In the genomic region with DNA sequence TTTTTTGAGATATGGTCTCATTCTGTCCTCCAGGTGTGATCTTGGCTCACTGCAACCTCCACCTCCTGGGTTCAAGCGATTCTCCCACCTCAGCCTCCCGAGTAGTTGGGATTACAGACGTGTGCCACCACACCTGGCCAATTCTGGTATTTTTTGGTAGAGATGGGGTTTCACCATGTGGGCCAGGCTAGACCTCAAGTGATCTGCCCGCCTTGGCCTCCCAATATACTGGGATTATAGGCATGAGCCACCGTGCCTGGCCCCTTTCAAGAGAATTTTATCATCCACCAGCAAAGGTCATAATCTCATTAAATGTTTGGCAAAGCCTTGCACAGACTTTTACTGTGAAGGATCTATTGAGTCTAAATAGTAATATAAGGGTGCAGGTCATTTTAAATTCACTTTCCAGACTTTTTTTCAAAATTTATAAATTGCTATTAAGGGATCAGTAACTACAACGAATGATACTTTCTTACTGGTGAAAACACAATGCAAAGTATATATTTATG, we compare ENCODE assay signal across 1 cellular context.
TF ChIP-seq lines count a peak whose summit lies in the region.

No MANE protein-coding gene starts in this region.

TF ChIP-seq in HCT116, 20 proteins besides CTCF, POLR2A, EP300 and RAD21:
- TF ChIP-seq, protein P1, sequence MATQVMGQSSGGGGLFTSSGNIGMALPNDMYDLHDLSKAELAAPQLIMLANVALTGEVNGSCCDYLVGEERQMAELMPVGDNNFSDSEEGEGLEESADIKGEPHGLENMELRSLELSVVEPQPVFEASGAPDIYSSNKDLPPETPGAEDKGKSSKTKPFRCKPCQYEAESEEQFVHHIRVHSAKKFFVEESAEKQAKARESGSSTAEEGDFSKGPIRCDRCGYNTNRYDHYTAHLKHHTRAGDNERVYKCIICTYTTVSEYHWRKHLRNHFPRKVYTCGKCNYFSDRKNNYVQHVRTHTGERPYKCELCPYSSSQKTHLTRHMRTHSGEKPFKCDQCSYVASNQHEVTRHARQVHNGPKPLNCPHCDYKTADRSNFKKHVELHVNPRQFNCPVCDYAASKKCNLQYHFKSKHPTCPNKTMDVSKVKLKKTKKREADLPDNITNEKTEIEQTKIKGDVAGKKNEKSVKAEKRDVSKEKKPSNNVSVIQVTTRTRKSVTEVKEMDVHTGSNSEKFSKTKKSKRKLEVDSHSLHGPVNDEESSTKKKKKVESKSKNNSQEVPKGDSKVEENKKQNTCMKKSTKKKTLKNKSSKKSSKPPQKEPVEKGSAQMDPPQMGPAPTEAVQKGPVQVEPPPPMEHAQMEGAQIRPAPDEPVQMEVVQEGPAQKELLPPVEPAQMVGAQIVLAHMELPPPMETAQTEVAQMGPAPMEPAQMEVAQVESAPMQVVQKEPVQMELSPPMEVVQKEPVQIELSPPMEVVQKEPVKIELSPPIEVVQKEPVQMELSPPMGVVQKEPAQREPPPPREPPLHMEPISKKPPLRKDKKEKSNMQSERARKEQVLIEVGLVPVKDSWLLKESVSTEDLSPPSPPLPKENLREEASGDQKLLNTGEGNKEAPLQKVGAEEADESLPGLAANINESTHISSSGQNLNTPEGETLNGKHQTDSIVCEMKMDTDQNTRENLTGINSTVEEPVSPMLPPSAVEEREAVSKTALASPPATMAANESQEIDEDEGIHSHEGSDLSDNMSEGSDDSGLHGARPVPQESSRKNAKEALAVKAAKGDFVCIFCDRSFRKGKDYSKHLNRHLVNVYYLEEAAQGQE (IDR thresholded peaks at IDR 0.05; ENCODE audit: low read depth), result no peak
- TF ChIP-seq ELF1 (IDR thresholded peaks at IDR 0.05; ENCODE audit: borderline replicate concordance, low read depth) (no peak), EGR1 (IDR thresholded peaks at IDR 0.05; ENCODE audit: low read depth) (no peak), FOSL1 (IDR thresholded peaks at IDR 0.05; ENCODE audit: low read depth) (no peak)
- TF ChIP-seq, protein P2, sequence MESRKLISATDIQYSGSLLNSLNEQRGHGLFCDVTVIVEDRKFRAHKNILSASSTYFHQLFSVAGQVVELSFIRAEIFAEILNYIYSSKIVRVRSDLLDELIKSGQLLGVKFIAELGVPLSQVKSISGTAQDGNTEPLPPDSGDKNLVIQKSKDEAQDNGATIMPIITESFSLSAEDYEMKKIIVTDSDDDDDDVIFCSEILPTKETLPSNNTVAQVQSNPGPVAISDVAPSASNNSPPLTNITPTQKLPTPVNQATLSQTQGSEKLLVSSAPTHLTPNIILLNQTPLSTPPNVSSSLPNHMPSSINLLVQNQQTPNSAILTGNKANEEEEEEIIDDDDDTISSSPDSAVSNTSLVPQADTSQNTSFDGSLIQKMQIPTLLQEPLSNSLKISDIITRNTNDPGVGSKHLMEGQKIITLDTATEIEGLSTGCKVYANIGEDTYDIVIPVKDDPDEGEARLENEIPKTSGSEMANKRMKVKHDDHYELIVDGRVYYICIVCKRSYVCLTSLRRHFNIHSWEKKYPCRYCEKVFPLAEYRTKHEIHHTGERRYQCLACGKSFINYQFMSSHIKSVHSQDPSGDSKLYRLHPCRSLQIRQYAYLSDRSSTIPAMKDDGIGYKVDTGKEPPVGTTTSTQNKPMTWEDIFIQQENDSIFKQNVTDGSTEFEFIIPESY (IDR thresholded peaks at IDR 0.05; ENCODE audit: extremely low read depth, insufficient replicate concordance, low read length), result no peak
